23 cellular contexts compared by ENCODE assay signal in genomic region chr2:3008551-3009498, GRCh38.
"Had no signal": no experiment of that assay in that cellular context is flagged by ENCODE, and none has a peak within 500 bp of the region (broad histone marks: within the 10 kb centered on the region; RNA-seq: fewer than 3 reads in every experiment).

No MANE protein-coding gene starts in this region.

- H3K4me1 ChIP-seq: adrenal gland, ascending aorta, spleen had no signal

- ATAC-seq: activated T-helper 17 cell treated with anti-CD3 and anti-CD28 coated beads, Interleukin-2, amount 50 U/mL, for 72 hours; esophagus mucosa; natural killer cell; stimulated activated naive CD8-positive, alpha-beta T cell treated with anti-CD3 and anti-CD28 coated beads, Interleukin-15, Interleukin-2, amounts not matched to agents 100 U/mL and 50 U/mL, for 24 hours had no signal

- H3K36me3 ChIP-seq: adrenal gland, ascending aorta, spleen, WERI-Rb-1 had no signal

- FAIRE-seq: endothelial cell of umbilical vein, frontal cortex, islet of Langerhans, TTC549 had no signal

- H3K27me3 ChIP-seq: ascending aorta had no signal

- H3K4me3 ChIP-seq: adrenal gland, ascending aorta, spleen had no signal

- DNase-seq: activated CD4-positive, CD25-positive, alpha-beta regulatory T cell treated with anti-CD3 and anti-CD28 coated beads, Interleukin-2, amount 50 U/mL, for 72 hours; activated naive CD4-positive, alpha-beta T cell; activated T-cell treated with anti-CD3 and anti-CD28 coated beads, Interleukin-2, amount 50 U/mL, for 24 hours; adrenal gland; central memory CD4-positive, alpha-beta T cell; dermis blood vessel endothelial cell; effector memory CD4-positive, alpha-beta T cell; hypothalamus; midbrain; natural killer cell; occipital lobe; spleen; stimulated activated CD4-positive, alpha-beta T cell treated with anti-CD3 and anti-CD28 coated beads, Interleukin-4, amount 100 ng/mL, for 1 hour; stimulated activated naive CD8-positive, alpha-beta T cell treated with anti-CD3 and anti-CD28 coated beads, Interleukin-15, Interleukin-2, amounts not matched to agents 100 U/mL and 50 U/mL, for 24 hours; T-helper 1 cell; WERI-Rb-1 had no signal

- H3K27ac ChIP-seq: adrenal gland, ascending aorta, spleen, WERI-Rb-1 had no signal

- H3K9me3 ChIP-seq: adrenal gland had no signal
